In genomic region chr20:62642666-62643520, GRCh38 we compare ENCODE assay signal across 1 cellular context.
A peak's percentile ranks its signal among the peaks of the same experiment; 100 is the strongest.
TF ChIP-seq lines count a peak whose summit lies in the region.

No MANE protein-coding gene starts in this region.

TF ChIP-seq in K562, 482 proteins besides CTCF, POLR2A, EP300 and RAD21 (continued from another document and continues in another):
- TF ChIP-seq RBBP5 (IDR thresholded peaks at IDR 0.05; ENCODE audit: borderline replicate concordance, insufficient read depth, low read length, poor library complexity, severe bottlenecking) (peak; percentile 39), GTF3C2 (IDR thresholded peaks at IDR 0.05; ENCODE audit: borderline replicate concordance, extremely low read depth, insufficient read length) (no peak), CREM (IDR thresholded peaks at IDR 0.05; ENCODE audit: low read depth) (peak; percentile 29; the same call in 1 of the 2 replicates), ID3 (CRISPR knock-in tag; IDR thresholded peaks at IDR 0.05) (no peak), ID3 (tag; IDR thresholded peaks at IDR 0.05) (no peak), BCLAF1 (IDR thresholded peaks at IDR 0.05; ENCODE audit: borderline replicate concordance in 1 of 2, control insufficient read depth in 1 of 2, low read depth in 2 of 2, low read length in 1 of 2) (no peak), ZNF318 (IDR thresholded peaks at IDR 0.05; ENCODE audit: borderline replicate concordance in 1 of 2, low read depth in 1 of 2) (no peak), FOXM1 (IDR thresholded peaks at IDR 0.05; ENCODE audit: low read depth) (no peak), FOXM1 (CRISPR knock-in tag; IDR thresholded peaks at IDR 0.05; ENCODE audit: low read depth) (no peak), HDAC3 (IDR thresholded peaks at IDR 0.05; ENCODE audit: borderline replicate concordance, partially characterized antibody) (no peak), CREBBP (IDR thresholded peaks at IDR 0.05; ENCODE audit: low read depth, low read length) (no peak), HNRNPK (IDR thresholded peaks at IDR 0.05; ENCODE audit: low read depth, low read length, poor library complexity, severe bottlenecking) (peak; percentile 11), ETS1 (conservative IDR thresholded peaks at IDR 0.05; ENCODE audit: control insufficient read depth, low read depth, low read length) (peak; percentile 16; the same call in 1 of the 2 replicates), UBTF (IDR thresholded peaks at IDR 0.05; ENCODE audit: borderline replicate concordance in 1 of 2, low read depth in 2 of 2, low read length in 2 of 2) (peak; percentile 50 to 57; a peak in 2 of 4 replicates), CLOCK (CRISPR knock-in tag; IDR thresholded peaks at IDR 0.05; ENCODE audit: borderline replicate concordance) (no peak), ZBTB33 (CRISPR knock-in tag; IDR thresholded peaks at IDR 0.05) (no peak), POU5F1 (IDR thresholded peaks at IDR 0.05; ENCODE audit: borderline replicate concordance, low read depth, low read length, partially characterized antibody) (no peak), ZNF146 (CRISPR knock-in tag; IDR thresholded peaks at IDR 0.05; ENCODE audit: unreplicated experiment) (no peak), STAT5B (CRISPR knock-in tag; IDR thresholded peaks at IDR 0.05) (no peak), MED1 (CRISPR knock-in tag; IDR thresholded peaks at IDR 0.05; ENCODE audit: borderline replicate concordance) (no peak), KAT8 (IDR thresholded peaks at IDR 0.05; ENCODE audit: low read depth) (no peak), SIN3A (IDR thresholded peaks at IDR 0.05; ENCODE audit: borderline replicate concordance in 2 of 2, control insufficient read depth in 1 of 2, low read depth in 2 of 2, low read length in 2 of 2) (peak in 1 of 2 experiments; percentile 24; a peak in 1 of 4 replicates), ZBTB43 (CRISPR knock-in tag; IDR thresholded peaks at IDR 0.05) (no peak)
